Comparison of ENCODE assay signal across 34 cellular contexts in the genomic region with DNA sequence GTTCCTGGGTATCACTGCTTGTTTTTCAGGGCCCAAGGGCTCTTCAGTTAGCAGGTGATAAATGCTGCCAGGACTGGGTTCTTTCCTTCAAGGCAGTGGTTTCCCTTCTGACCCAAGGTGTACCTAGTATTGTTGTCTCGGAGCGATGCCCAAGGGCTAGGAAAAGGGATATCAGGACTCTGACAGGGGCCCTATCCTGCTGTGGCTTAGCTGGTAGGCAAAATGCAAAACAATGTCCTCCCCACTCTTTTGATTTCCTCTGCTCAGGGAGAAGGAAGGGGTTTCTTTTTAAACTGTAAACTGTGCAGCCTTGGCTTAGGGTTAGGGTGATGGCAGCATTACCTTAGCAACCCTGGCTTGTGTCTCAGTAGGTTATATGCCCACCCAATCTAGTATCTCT.
"Had no signal": no experiment of that assay in that cellular context is flagged by ENCODE, and none has a peak within 500 bp of the region (broad histone marks: within the 10 kb centered on the region; RNA-seq: fewer than 3 reads in every experiment).

No MANE protein-coding gene starts in this region.

- H3K36me3 ChIP-seq: ascending aorta, brain microvascular endothelial cell, breast epithelium, WERI-Rb-1 had no signal

- DNase-seq: activated B cell treated with CpG ODN at 0.5 μM for 24 hours; activated CD4-positive, alpha-beta memory T cell treated with anti-CD3 and anti-CD28 coated beads for 36 hours; activated CD4-positive, alpha-beta T cell treated with anti-CD3 and anti-CD28 coated beads for 4 hours; activated CD4-positive, alpha-beta T cell treated with anti-CD3 and anti-CD28 coated beads, Interleukin-2, amount 10 ng/mL, durations not matched to agents 24 days and 14 days; activated CD4-positive, alpha-beta T cell treated with anti-CD3 and anti-CD28 coated beads, Interleukin-2, amount 50 U/mL, for 1 hour; activated CD4-positive, alpha-beta T cell treated with anti-CD3 and anti-CD28 coated beads, Interleukin-2, amount 50 U/mL, for 4 hours; activated CD4-positive, CD25-positive, alpha-beta regulatory T cell treated with anti-CD3 and anti-CD28 coated beads, Interleukin-2, amount 50 U/mL, for 72 hours; activated CD8-positive, alpha-beta memory T cell treated with anti-CD3 and anti-CD28 coated beads, Interleukin-2, amount 50 U/mL, for 4 hours; activated CD8-positive, alpha-beta T cell treated with anti-CD3 and anti-CD28 coated beads for 36 hours; activated effector memory CD4-positive, alpha-beta T cell treated with anti-CD3 and anti-CD28 coated beads, Interleukin-2, amount 50 U/mL, for 16 hours; activated naive CD4-positive, alpha-beta T cell treated with anti-CD3 and anti-CD28 coated beads, Interleukin-2, amount 10 ng/mL, durations not matched to agents 7 days and 5 days; activated naive CD4-positive, alpha-beta T cell treated with Interleukin-2 at 50 U/mL for 16 hours; activated naive CD8-positive, alpha-beta T cell treated with anti-CD3 and anti-CD28 coated beads, Interleukin-2, amount 10 ng/mL, durations not matched to agents 7 days and 5 days; activated naive CD8-positive, alpha-beta T cell treated with anti-CD3 and anti-CD28 coated beads, Interleukin-2, amount 50 U/mL, for 24 hours; activated T-cell treated with anti-CD3 and anti-CD28 coated beads for 4 hours; activated T-cell treated with anti-CD3 and anti-CD28 coated beads, Interleukin-2, amount 50 U/mL, for 1 hour; activated T-cell treated with anti-CD3 and anti-CD28 coated beads, Interleukin-2, amount 50 U/mL, for 4 hours; activated T-cell treated with anti-CD3 and anti-CD28 coated beads, Interleukin-2, amount 50 U/mL, for 72 hours; amygdala; anterior cingulate cortex; brain microvascular endothelial cell; central memory CD4-positive, alpha-beta T cell; T-helper 1 cell; T-helper 2 cell; T-helper 9 cell had no signal

- H3K4me1 Mint-ChIP-seq: activated B cell treated with CpG ODN at 0.5 μM for 24 hours; activated CD4-positive, alpha-beta T cell treated with anti-CD3 and anti-CD28 coated beads, Interleukin-2, amount 10 ng/mL, durations not matched to agents 24 days and 14 days; activated naive CD4-positive, alpha-beta T cell treated with anti-CD3 and anti-CD28 coated beads, Interleukin-2, amount 10 ng/mL, durations not matched to agents 7 days and 5 days; activated naive CD4-positive, alpha-beta T cell treated with anti-CD3 and anti-CD28 coated beads, Interleukin-2, amount 50 U/mL, for 24 hours; activated naive CD8-positive, alpha-beta T cell treated with anti-CD3 and anti-CD28 coated beads, Interleukin-2, amount 10 ng/mL, durations not matched to agents 7 days and 5 days; activated naive CD8-positive, alpha-beta T cell treated with anti-CD3 and anti-CD28 coated beads, Interleukin-2, amount 50 U/mL, for 24 hours; activated T-helper 17 cell treated with anti-CD3 and anti-CD28 coated beads, Interleukin-2, amount 50 U/mL, for 72 hours had no signal

- H3K27ac ChIP-seq: ascending aorta, brain microvascular endothelial cell, breast epithelium, WERI-Rb-1 had no signal

- H3K4me3 ChIP-seq: ascending aorta, breast epithelium had no signal

- H3K27me3 Mint-ChIP-seq: activated B cell treated with CpG ODN at 0.5 μM for 24 hours; activated CD4-positive, alpha-beta memory T cell treated with anti-CD3 and anti-CD28 coated beads for 36 hours; activated CD4-positive, alpha-beta T cell treated with anti-CD3 and anti-CD28 coated beads, Interleukin-2, amount 10 ng/mL, durations not matched to agents 24 days and 14 days; activated CD8-positive, alpha-beta T cell treated with anti-CD3 and anti-CD28 coated beads for 36 hours; activated naive CD4-positive, alpha-beta T cell treated with anti-CD3 and anti-CD28 coated beads, Interleukin-2, amount 10 ng/mL, durations not matched to agents 7 days and 5 days; activated naive CD4-positive, alpha-beta T cell treated with anti-CD3 and anti-CD28 coated beads, Interleukin-2, amount 50 U/mL, for 24 hours; activated naive CD8-positive, alpha-beta T cell; activated naive CD8-positive, alpha-beta T cell treated with anti-CD3 and anti-CD28 coated beads, Interleukin-2, amount 10 ng/mL, durations not matched to agents 7 days and 5 days; activated naive CD8-positive, alpha-beta T cell treated with anti-CD3 and anti-CD28 coated beads, Interleukin-2, amount 50 U/mL, for 24 hours; activated T-helper 17 cell treated with anti-CD3 and anti-CD28 coated beads, Interleukin-2, amount 50 U/mL, for 72 hours had no signal

- ATAC-seq: activated CD8-positive, alpha-beta T cell treated with anti-CD3 and anti-CD28 coated beads for 36 hours; activated naive CD8-positive, alpha-beta T cell treated with anti-CD3 and anti-CD28 coated beads, Interleukin-2, amount 50 U/mL, for 24 hours; activated T-cell treated with anti-CD3 and anti-CD28 coated beads, Interleukin-2, amount 50 U/mL, for 4 hours; activated T-cell treated with anti-CD3 and anti-CD28 coated beads, Interleukin-2, amount 50 U/mL, for 72 hours; activated T-helper 17 cell treated with anti-CD3 and anti-CD28 coated beads, Interleukin-2, amount 50 U/mL, for 72 hours had no signal

- H3K27me3 ChIP-seq: ascending aorta, brain microvascular endothelial cell, breast epithelium had no signal

- H3K36me3 Mint-ChIP-seq: activated CD4-positive, alpha-beta memory T cell treated with anti-CD3 and anti-CD28 coated beads for 36 hours; activated naive CD4-positive, alpha-beta T cell treated with anti-CD3 and anti-CD28 coated beads, Interleukin-2, amount 10 ng/mL, durations not matched to agents 7 days and 5 days; activated naive CD4-positive, alpha-beta T cell treated with anti-CD3 and anti-CD28 coated beads, Interleukin-2, amount 50 U/mL, for 24 hours; activated naive CD8-positive, alpha-beta T cell; activated naive CD8-positive, alpha-beta T cell treated with anti-CD3 and anti-CD28 coated beads, Interleukin-2, amount 10 ng/mL, durations not matched to agents 7 days and 5 days had no signal

- H3K9me3 ChIP-seq: ascending aorta, breast epithelium had no signal

- H3K4me1 ChIP-seq: ascending aorta, breast epithelium had no signal

- H3K27ac Mint-ChIP-seq: activated B cell treated with CpG ODN at 0.5 μM for 24 hours; activated CD4-positive, alpha-beta memory T cell treated with anti-CD3 and anti-CD28 coated beads for 36 hours; activated CD4-positive, alpha-beta T cell treated with anti-CD3 and anti-CD28 coated beads, Interleukin-2, amount 10 ng/mL, durations not matched to agents 24 days and 14 days; activated CD8-positive, alpha-beta T cell treated with anti-CD3 and anti-CD28 coated beads for 36 hours; activated naive CD4-positive, alpha-beta T cell treated with anti-CD3 and anti-CD28 coated beads, Interleukin-2, amount 10 ng/mL, durations not matched to agents 7 days and 5 days; activated naive CD4-positive, alpha-beta T cell treated with anti-CD3 and anti-CD28 coated beads, Interleukin-2, amount 50 U/mL, for 24 hours; activated naive CD8-positive, alpha-beta T cell; activated naive CD8-positive, alpha-beta T cell treated with anti-CD3 and anti-CD28 coated beads, Interleukin-2, amount 10 ng/mL, durations not matched to agents 7 days and 5 days; activated naive CD8-positive, alpha-beta T cell treated with anti-CD3 and anti-CD28 coated beads, Interleukin-2, amount 50 U/mL, for 24 hours; activated T-cell treated with anti-CD3 and anti-CD28 coated beads, Interleukin-2, amount 50 U/mL, for 72 hours; activated T-helper 1 cell treated with anti-CD3 and anti-CD28 coated beads, Interleukin-12 subunit alpha, Interleukin-12 subunit beta, Interleukin-2, Interleukin-4 antibody, amounts not matched to agents 30 ng/mL and 10 ng/mL and 1 ng/mL, durations not matched to agents 14 hours and 24 hours and 36 hours; activated T-helper 17 cell treated with anti-CD3 and anti-CD28 coated beads, Interleukin-2, amount 50 U/mL, for 72 hours; T-helper 1 cell treated with Interleukin-12 subunit alpha and Interleukin-12 subunit beta and Interleukin-4 antibody, amounts not matched to agents 30 μg/mL and 1 μg/mL, for 36 hours; T-helper 2 cell treated with Interferon-gamma antibody and Interleukin-4, amounts not matched to agents 5 μg/mL and 100 μg/mL, for 36 hours had no signal

- H3K4me3 Mint-ChIP-seq: activated B cell treated with CpG ODN at 0.5 μM for 24 hours; activated CD4-positive, alpha-beta memory T cell treated with anti-CD3 and anti-CD28 coated beads for 36 hours; activated CD4-positive, alpha-beta T cell treated with anti-CD3 and anti-CD28 coated beads, Interleukin-2, amount 10 ng/mL, durations not matched to agents 24 days and 14 days; activated CD8-positive, alpha-beta T cell treated with anti-CD3 and anti-CD28 coated beads for 36 hours; activated naive CD4-positive, alpha-beta T cell treated with anti-CD3 and anti-CD28 coated beads, Interleukin-2, amount 10 ng/mL, durations not matched to agents 7 days and 5 days; activated naive CD4-positive, alpha-beta T cell treated with anti-CD3 and anti-CD28 coated beads, Interleukin-2, amount 50 U/mL, for 24 hours; activated naive CD8-positive, alpha-beta T cell; activated naive CD8-positive, alpha-beta T cell treated with anti-CD3 and anti-CD28 coated beads, Interleukin-2, amount 10 ng/mL, durations not matched to agents 7 days and 5 days; activated naive CD8-positive, alpha-beta T cell treated with anti-CD3 and anti-CD28 coated beads, Interleukin-2, amount 50 U/mL, for 24 hours; activated T-cell treated with anti-CD3 and anti-CD28 coated beads, Interleukin-2, amount 50 U/mL, for 4 hours; activated T-cell treated with anti-CD3 and anti-CD28 coated beads, Interleukin-2, amount 50 U/mL, for 72 hours; activated T-helper 1 cell treated with anti-CD3 and anti-CD28 coated beads, Interleukin-12 subunit alpha, Interleukin-12 subunit beta, Interleukin-2, Interleukin-4 antibody, amounts not matched to agents 30 ng/mL and 10 ng/mL and 1 ng/mL, durations not matched to agents 14 hours and 24 hours and 36 hours; activated T-helper 17 cell treated with anti-CD3 and anti-CD28 coated beads, Interleukin-2, amount 50 U/mL, for 72 hours; T-helper 1 cell treated with Interleukin-12 subunit alpha and Interleukin-12 subunit beta and Interleukin-4 antibody, amounts not matched to agents 30 μg/mL and 1 μg/mL, for 36 hours; T-helper 2 cell treated with Interferon-gamma antibody and Interleukin-4, amounts not matched to agents 5 μg/mL and 100 μg/mL, for 36 hours had no signal
